In genomic region chr6:137283080-137283479, GRCh38 we compare ENCODE assay signal across 27 cellular contexts.
"Had no signal": no experiment of that assay in that cellular context is flagged by ENCODE, and none has a peak within 500 bp of the region (broad histone marks: within the 10 kb centered on the region; RNA-seq: fewer than 3 reads in every experiment).

No MANE protein-coding gene starts in this region.

- FAIRE-seq: colon had no signal

- H2AFZ ChIP-seq: hepatocyte had no signal

- H3K9me3 ChIP-seq: adrenal gland, body of pancreas, esophagus muscularis mucosa, gastroesophageal sphincter had no signal

- H3K27me3 ChIP-seq: adrenal gland, body of pancreas, esophagus muscularis mucosa, gastroesophageal sphincter, heart right ventricle, hepatocyte had no signal

- ATAC-seq: activated CD8-positive, alpha-beta T cell treated with anti-CD3 and anti-CD28 coated beads, Interleukin-2, amount 10 ng/mL, durations not matched to agents 7 days and 5 days; body of pancreas; effector memory CD8-positive, alpha-beta T cell; gastroesophageal sphincter; heart right ventricle had no signal

- DNase-seq: activated CD4-positive, alpha-beta memory T cell treated with anti-CD3 and anti-CD28 coated beads for 36 hours; activated CD4-positive, alpha-beta T cell treated with anti-CD3 and anti-CD28 coated beads for 36 hours; activated CD4-positive, CD25-positive, alpha-beta regulatory T cell; activated CD4-positive, CD25-positive, alpha-beta regulatory T cell treated with anti-CD3 and anti-CD28 coated beads, Interleukin-2, amount 50 U/mL, for 72 hours; activated CD8-positive, alpha-beta memory T cell treated with anti-CD3 and anti-CD28 coated beads, Interleukin-2, amount 10 ng/mL, durations not matched to agents 7 days and 5 days; activated CD8-positive, alpha-beta memory T cell treated with anti-CD3 and anti-CD28 coated beads, Interleukin-2, amount 50 U/mL, for 4 hours; activated CD8-positive, alpha-beta T cell treated with anti-CD3 and anti-CD28 coated beads, Interleukin-2, amount 10 ng/mL, durations not matched to agents 7 days and 5 days; activated effector memory CD4-positive, alpha-beta T cell treated with anti-CD3 and anti-CD28 coated beads, Interleukin-2, amount 50 U/mL, for 16 hours; activated naive CD4-positive, alpha-beta T cell treated with anti-CD3 and anti-CD28 coated beads for 36 hours; activated naive CD8-positive, alpha-beta T cell treated with anti-CD3 and anti-CD28 coated beads for 36 hours; activated naive CD8-positive, alpha-beta T cell treated with anti-CD3 and anti-CD28 coated beads, Interleukin-2, amount 50 U/mL, for 24 hours; activated T-cell treated with anti-CD3 and anti-CD28 coated beads, Interleukin-2, amount 50 U/mL, for 1 hour; activated T-cell treated with anti-CD3 and anti-CD28 coated beads, Interleukin-2, amount 50 U/mL, for 48 hours; adrenal gland; aorta; body of pancreas; cortex of kidney; dermis blood vessel endothelial cell; effector CD4-positive, alpha-beta T cell; effector memory CD8-positive, alpha-beta T cell; erythroblast; heart right ventricle; T1000 had no signal

- H3K79me2 ChIP-seq: hepatocyte had no signal

- H3K36me3 ChIP-seq: adrenal gland, esophagus muscularis mucosa, gastroesophageal sphincter, heart right ventricle had no signal

- H3K4me3 ChIP-seq: adrenal gland, body of pancreas, esophagus muscularis mucosa, gastroesophageal sphincter, heart right ventricle, hepatocyte had no signal

- H3K4me2 ChIP-seq: hepatocyte had no signal

- H3K27ac ChIP-seq: adrenal gland, body of pancreas, esophagus muscularis mucosa, gastroesophageal sphincter, heart right ventricle, hepatocyte had no signal

- H3K4me1 ChIP-seq: adrenal gland, body of pancreas, gastroesophageal sphincter had no signal
